Comparison of ENCODE assay signal across 1 cellular context in genomic region chr1:63836374-63836773, GRCh38.
TF ChIP-seq lines count a peak whose summit lies in the region.

No MANE protein-coding gene starts in this region.

TF ChIP-seq in H1, 55 proteins besides CTCF, POLR2A, EP300 and RAD21 (continued from another document):
- TF ChIP-seq, protein P1, sequence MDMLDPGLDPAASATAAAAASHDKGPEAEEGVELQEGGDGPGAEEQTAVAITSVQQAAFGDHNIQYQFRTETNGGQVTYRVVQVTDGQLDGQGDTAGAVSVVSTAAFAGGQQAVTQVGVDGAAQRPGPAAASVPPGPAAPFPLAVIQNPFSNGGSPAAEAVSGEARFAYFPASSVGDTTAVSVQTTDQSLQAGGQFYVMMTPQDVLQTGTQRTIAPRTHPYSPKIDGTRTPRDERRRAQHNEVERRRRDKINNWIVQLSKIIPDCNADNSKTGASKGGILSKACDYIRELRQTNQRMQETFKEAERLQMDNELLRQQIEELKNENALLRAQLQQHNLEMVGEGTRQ (IDR thresholded peaks at IDR 0.05; ENCODE audit: low read length): no peak
- no peak for TF ChIP-seq CHD7 (IDR thresholded peaks at IDR 0.05; ENCODE audit: insufficient replicate concordance, low read length)
- no peak for TF ChIP-seq CHD2 (IDR thresholded peaks at IDR 0.05; ENCODE audit: low read length)
- TF ChIP-seq RXRA (IDR thresholded peaks at IDR 0.05; ENCODE audit: insufficient read depth, low read depth, low read length): no peak
- TF ChIP-seq YY1 (IDR thresholded peaks at IDR 0.05; ENCODE audit: low read depth, low read length): no peak
- TF ChIP-seq, protein P2, sequence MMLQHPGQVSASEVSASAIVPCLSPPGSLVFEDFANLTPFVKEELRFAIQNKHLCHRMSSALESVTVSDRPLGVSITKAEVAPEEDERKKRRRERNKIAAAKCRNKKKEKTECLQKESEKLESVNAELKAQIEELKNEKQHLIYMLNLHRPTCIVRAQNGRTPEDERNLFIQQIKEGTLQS (IDR thresholded peaks at IDR 0.05; ENCODE audit: insufficient read depth, low read depth, low read length): no peak
- no peak for TF ChIP-seq NANOG (IDR thresholded peaks at IDR 0.05; ENCODE audit: insufficient read depth, low read depth, low read length, poor library complexity, severe bottlenecking)
- TF ChIP-seq, protein P3, sequence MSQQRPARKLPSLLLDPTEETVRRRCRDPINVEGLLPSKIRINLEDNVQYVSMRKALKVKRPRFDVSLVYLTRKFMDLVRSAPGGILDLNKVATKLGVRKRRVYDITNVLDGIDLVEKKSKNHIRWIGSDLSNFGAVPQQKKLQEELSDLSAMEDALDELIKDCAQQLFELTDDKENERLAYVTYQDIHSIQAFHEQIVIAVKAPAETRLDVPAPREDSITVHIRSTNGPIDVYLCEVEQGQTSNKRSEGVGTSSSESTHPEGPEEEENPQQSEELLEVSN (IDR thresholded peaks at IDR 0.05): no peak
- TF ChIP-seq TAF7 (optimal IDR thresholded peaks at IDR 0.05; ENCODE audit: borderline replicate concordance, low read depth, low read length): no peak
- no peak for TF ChIP-seq SRF (IDR thresholded peaks at IDR 0.05; ENCODE audit: low read depth, low read length)
- TF ChIP-seq EZH2 (IDR thresholded peaks at IDR 0.05; ENCODE audit: low read depth, low read length, severe bottlenecking): no peak
- TF ChIP-seq TEAD4 (IDR thresholded peaks at IDR 0.05; ENCODE audit: low read depth, low read length): no peak
- no peak for TF ChIP-seq SP1 (IDR thresholded peaks at IDR 0.05; ENCODE audit: low read depth, low read length)
- no peak for TF ChIP-seq POU5F1 (IDR thresholded peaks at IDR 0.05; ENCODE audit: low read depth, low read length)
- no peak for TF ChIP-seq SUZ12 (IDR thresholded peaks at IDR 0.05; ENCODE audit: low read length)
- TF ChIP-seq TAF1 (IDR thresholded peaks at IDR 0.05; ENCODE audit: low read depth, low read length): no peak
- no peak for TF ChIP-seq NRF1 (IDR thresholded peaks at IDR 0.05; ENCODE audit: low read depth, low read length)
TF ChIP-seq in H1: peak in this region for 0.
